In the genomic region with DNA sequence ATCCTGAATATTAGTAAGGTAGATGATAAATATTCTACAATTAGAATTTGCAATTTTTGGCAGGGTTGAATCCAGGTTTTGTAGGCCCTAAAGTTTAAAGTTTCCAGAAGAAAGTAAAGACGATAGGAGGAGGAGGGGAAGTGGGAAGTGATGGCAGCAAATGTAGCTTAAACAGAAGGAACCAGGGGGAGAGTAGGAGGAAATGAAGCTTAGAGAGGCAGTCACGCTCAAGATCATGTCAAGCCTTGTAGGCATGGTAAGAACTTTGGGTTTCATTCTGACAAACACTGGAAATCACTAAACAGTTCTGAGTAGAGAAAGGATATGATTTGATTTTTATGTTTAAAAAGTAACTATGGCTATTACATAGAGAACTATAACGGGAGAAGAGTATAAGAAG, we compare ENCODE assay signal across 23 cellular contexts.
DNase-seq lines count a peak whose midpoint lies in the region; ATAC-seq, FAIRE-seq and TF ChIP-seq lines count a peak whose summit lies in the region.
"Had no signal": no experiment of that assay in that cellular context is flagged by ENCODE, and none has a peak within 500 bp of the region (broad histone marks: within the 10 kb centered on the region; RNA-seq: fewer than 3 reads in every experiment).

No MANE protein-coding gene starts in this region.

- H3K36me3 Mint-ChIP-seq in nephron progenitor cell (ENCODE audit: low read depth) = peaks cover 14% of the 10 kb centered on the region
- H3K36me3 Mint-ChIP-seq in T-helper 17 cell (ENCODE audit: low read depth) = peaks cover 2% of the 10 kb centered on the region

- H3K27ac Mint-ChIP-seq in nephron progenitor cell (peak overlapping the region; percentile 43), T-helper 17 cell (no peak overlapping the region)
- H3K27ac Mint-ChIP-seq: T-helper 2 cell treated with Interferon-gamma antibody and Interleukin-4, amounts not matched to agents 5 μg/mL and 100 μg/mL, for 36 hours had no signal

- H3K27me3 Mint-ChIP-seq in nephron progenitor cell (ENCODE audit: low read depth, poor library complexity) (peaks cover 4% of the 10 kb centered on the region), T-helper 17 cell (no peaks in the 10 kb centered on the region)

- H3K4me1 Mint-ChIP-seq in nephron progenitor cell (no peaks in the 10 kb centered on the region), T-helper 17 cell (no peaks in the 10 kb centered on the region)
- H3K4me1 Mint-ChIP-seq: CD14-positive monocyte had no signal

- H3K4me3 Mint-ChIP-seq in nephron progenitor cell (no peak overlapping the region), T-helper 17 cell (no peak overlapping the region)
- H3K4me3 Mint-ChIP-seq: CD14-positive monocyte; T-helper 2 cell treated with Interferon-gamma antibody and Interleukin-4, amounts not matched to agents 5 μg/mL and 100 μg/mL, for 36 hours had no signal

- no peak for TF ChIP-seq POLR2A in GM12892 (IDR thresholded peaks at IDR 0.05; ENCODE audit: low read depth, low read length)

- FAIRE-seq in GM12892 (lab: Jason Lieb, UNC) = peak; percentile 57
- no peak for FAIRE-seq in HTR-8/SVneo (lab: Jason Lieb, UNC)
- FAIRE-seq: H1, K562 had no signal

- peak; percentile 5 for DNase-seq in GM12892 (ENCODE audit: insufficient read length)
- DNase-seq in nephron progenitor cell = no peak
- DNase-seq in CD1c-positive myeloid dendritic cell (ENCODE audit: extremely low spot score) = no peak
- no peak for DNase-seq in HTR-8/SVneo (ENCODE audit: insufficient read length, low spot score)
- DNase-seq in NCI-H2227 (lab: John Stamatoyannopoulos, UW; ENCODE audit: unreplicated experiment) = no peak
- no peak for DNase-seq in T-helper 17 cell
- DNase-seq: AML-193, Caco-2, DMS153, EL, NCI-H1417 treated with DMSO at 0.1 percent for 48 hours, NCI-H2029, NCI-H2171, NCI-H446 treated with DMSO at 0.1 percent for 48 hours, NCI-H748 treated with DMSO at 0.1 percent for 48 hours, SW 1271 had no signal

- no peaks in the 10 kb centered on the region for H3K9me3 Mint-ChIP-seq in nephron progenitor cell
- H3K9me3 Mint-ChIP-seq: CD14-positive monocyte; T-helper 2 cell treated with Interferon-gamma antibody and Interleukin-4, amounts not matched to agents 5 μg/mL and 100 μg/mL, for 36 hours had no signal

- H3K9me3 ChIP-seq in T-helper 17 cell (ENCODE audit: control insufficient read depth, low read length, poor library complexity, severe bottlenecking) = no peaks in the 10 kb centered on the region
- H3K9me3 ChIP-seq: Caco-2, SJSA1 had no signal

- TF ChIP-seq CTCF in nephron progenitor cell (IDR thresholded peaks at IDR 0.05) = no peak

- ATAC-seq in GM19463 (IDR thresholded peaks at IDR 0.05; ENCODE audit: unreplicated experiment) = peak; percentile 47
- peak; percentile 43 for ATAC-seq in HG03108 (IDR thresholded peaks at IDR 0.05; ENCODE audit: unreplicated experiment)
- no peak for ATAC-seq in T-helper 17 cell
- ATAC-seq: K562 had no signal
